ENCODE assay signal across 8 cellular contexts in the genomic region with DNA sequence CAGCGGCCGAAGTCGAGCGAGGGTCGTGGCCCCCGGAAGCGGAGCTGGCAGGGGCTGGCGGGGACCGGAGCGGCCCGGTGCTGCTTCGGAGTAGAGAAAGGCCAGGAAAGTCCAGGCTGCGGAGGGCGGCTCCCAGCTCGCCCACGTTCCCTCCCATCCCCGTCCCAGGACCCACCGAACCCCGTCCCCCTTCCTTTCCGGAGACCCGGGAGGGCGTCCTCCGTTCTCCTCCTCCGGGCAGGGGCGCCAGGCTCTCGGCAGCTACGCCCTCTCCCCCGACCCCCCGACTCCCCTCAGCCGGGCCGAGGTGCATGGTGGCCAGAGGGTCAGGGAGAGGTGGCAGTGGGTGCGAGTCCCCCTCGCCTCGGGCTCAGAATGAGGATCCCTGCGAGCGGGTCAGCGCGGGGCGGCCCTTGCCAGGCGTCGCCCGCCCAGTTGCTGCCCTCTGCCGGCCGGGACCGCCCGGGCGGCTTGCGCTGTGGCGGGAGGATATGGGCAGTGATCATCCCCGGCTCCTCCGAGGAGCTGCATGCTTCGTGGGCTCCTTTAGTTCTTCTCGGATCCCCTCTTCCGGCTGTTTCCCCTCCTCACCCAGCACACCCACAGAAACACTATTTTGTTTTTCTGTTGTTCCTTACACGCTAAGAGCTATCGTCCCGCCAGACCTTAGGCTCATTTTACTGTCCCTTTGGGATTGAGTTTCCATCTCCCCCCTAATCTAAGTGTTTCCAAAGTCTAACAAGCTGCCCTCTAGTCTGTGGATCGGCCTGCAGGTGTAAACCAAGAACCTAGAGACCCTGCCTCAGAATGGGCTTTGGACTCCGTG. TPM values are rescaled to one million over a fixed set of nuclear protein-coding genes. Genes with fewer than 3 reads are reported as not detected.
DNase-seq lines count a peak whose midpoint lies in the region; ATAC-seq and TF ChIP-seq lines count a peak whose summit lies in the region.

No MANE protein-coding gene starts in this region.

- no peak overlapping the region for H3K9ac ChIP-seq in HUES6 (ENCODE audit: low read length)

- H3K36me3 ChIP-seq in HUES6 (ENCODE audit: control insufficient read depth, insufficient read depth, low read length): no peaks in the 10 kb centered on the region
- no peaks in the 10 kb centered on the region for H3K36me3 ChIP-seq in lower lobe of right lung

- peak overlapping the region; percentile 66 to 75 for H3K4me3 Mint-ChIP-seq in effector memory CD8-positive, alpha-beta T cell

- DNase-seq in Daoy (ENCODE audit: low read depth) (peak; percentile 46), lower lobe of right lung (peak; percentile 81), NCI-H1694 (lab: John Stamatoyannopoulos, UW) (no peak)
- DNase-seq in activated CD4-positive, CD25-positive, alpha-beta regulatory T cell treated with anti-CD3 and anti-CD28 coated beads, Interleukin-2, amount 50 U/mL, for 72 hours: peak; percentile 70
- DNase-seq in effector memory CD8-positive, alpha-beta T cell: peak in 2 of 3 experiments; percentile 12 to 13
- DNase-seq in stimulated activated CD4-positive, alpha-beta T cell treated with anti-CD3 and anti-CD28 coated beads, Interleukin-4, amount 100 ng/mL, for 24 hours: peak; percentile 44

- no peak overlapping the region for H3K27ac Mint-ChIP-seq in effector memory CD8-positive, alpha-beta T cell

- no peaks in the 10 kb centered on the region for H3K36me3 Mint-ChIP-seq in effector memory CD8-positive, alpha-beta T cell (ENCODE audit: insufficient read depth)

- H3K4me1 ChIP-seq in HUES6 (ENCODE audit: control insufficient read depth, insufficient read depth, low read length) (peaks cover 14% of the 10 kb centered on the region), lower lobe of right lung (peaks cover 18% of the 10 kb centered on the region)

- H3K27me3 Mint-ChIP-seq in effector memory CD8-positive, alpha-beta T cell: peaks cover 71 to 75% of the 10 kb centered on the region in 2 donors

- peaks cover 6 to 7% of the 10 kb centered on the region in 2 donors for H3K4me1 Mint-ChIP-seq in effector memory CD8-positive, alpha-beta T cell (ENCODE audit: low read depth in 2 of 2)

- H3K9me3 ChIP-seq in HUES6 (ENCODE audit: control insufficient read depth, insufficient read depth, low read depth, low read length): no peaks in the 10 kb centered on the region
- H3K9me3 ChIP-seq in lower lobe of right lung: no peaks in the 10 kb centered on the region

- TF ChIP-seq CTCF in lower lobe of right lung (IDR thresholded peaks at IDR 0.05): peak; percentile 90

- intact Hi-C loops in lower lobe of right lung (cut with DNase I): loop anchor here (10.0 kb wide), 1 partner anchor 201 kb away; no protein-coding TSS in a partner anchor

- no peak overlapping the region for H3K27ac ChIP-seq in HUES6 (ENCODE audit: low read depth, low read length)
- no peak overlapping the region for H3K27ac ChIP-seq in lower lobe of right lung

- H3K4me3 ChIP-seq in HUES6 (ENCODE audit: low read depth, low read length) (peak overlapping the region; percentile 62), lower lobe of right lung (peak overlapping the region; percentile 62)

- H3K9me3 Mint-ChIP-seq in effector memory CD8-positive, alpha-beta T cell: no peaks in the 10 kb centered on the region

- H3K27me3 ChIP-seq in HUES6 (ENCODE audit: control insufficient read depth, insufficient read depth, low read length) (peaks cover 87% of the 10 kb centered on the region), lower lobe of right lung (ENCODE audit: low read depth) (peaks cover 57% of the 10 kb centered on the region)

- ATAC-seq in effector memory CD8-positive, alpha-beta T cell (replicated peaks): peak; percentile 80
- ATAC-seq in lower lobe of right lung: peak; percentile 97
- no peak for ATAC-seq in GM21717 (IDR thresholded peaks at IDR 0.05; ENCODE audit: unreplicated experiment)

RNA-seq across cellular contexts. Expression of gene ALDH1A2, which starts 0.7 kb away (rescaled TPM):
- total RNA-seq in Daoy (2014; rRNA removed; shearing (Covaris generic)): not detected in 2 replicates
- 49.4 TPM for total RNA-seq in lower lobe of right lung

Comparison
In these comparisons a context has a peak if more than half of its experiments do, and no peak if none do; other contexts are left out.
1. RNA of gene ALDH1A2, which starts 0.7 kb away (total RNA-seq): 49.4 TPM in lower lobe of right lung (single experiment); not detected in Daoy; every median in the first group is over 10 times any median in the second.